ENCODE assay signal across 10 cellular contexts in the genomic region with DNA sequence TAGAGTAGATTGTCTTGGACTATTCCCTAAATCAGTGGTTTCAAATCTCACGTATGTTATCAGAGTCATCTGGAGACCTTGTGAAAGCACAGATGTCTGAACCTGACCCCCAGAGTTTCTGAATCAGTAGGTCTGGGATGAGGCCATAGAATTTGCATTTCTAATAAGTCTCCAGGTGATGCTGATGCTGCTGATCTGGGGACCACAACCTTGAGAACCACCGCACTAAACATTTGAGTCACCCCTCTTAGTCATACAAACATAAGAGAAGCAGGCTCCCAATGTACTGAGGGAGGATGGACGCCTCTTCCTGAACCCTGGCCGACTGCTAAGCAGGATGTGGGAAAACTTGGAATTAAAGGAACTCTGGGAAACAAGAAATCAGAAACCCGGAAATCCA.
DNase-seq lines count a peak whose midpoint lies in the region; ATAC-seq and TF ChIP-seq lines count a peak whose summit lies in the region.
"Had no signal": no experiment of that assay in that cellular context is flagged by ENCODE, and none has a peak within 500 bp of the region (broad histone marks: within the 10 kb centered on the region; RNA-seq: fewer than 3 reads in every experiment).

No MANE protein-coding gene starts in this region.

- DNase-seq in MCF 10A (ENCODE audit: unreplicated experiment) = peak; percentile 22
- no peak for DNase-seq in breast epithelium (ENCODE audit: low spot score in 2 of 2)
- DNase-seq in RPMI7951 (ENCODE audit: low read depth) = peak; percentile 89
- DNase-seq in Ammon's horn (ENCODE audit: low spot score) = no peak
- no peak for DNase-seq in COLO668 (lab: John Stamatoyannopoulos, UW; ENCODE audit: unreplicated experiment)
- DNase-seq in cortex of kidney (lab: John Stamatoyannopoulos, UW) = no peak
- DNase-seq: SHP77 had no signal

- H3K4me3 ChIP-seq in breast epithelium = no peak overlapping the region
- H3K4me3 ChIP-seq: ascending aorta had no signal

- no peaks in the 10 kb centered on the region for H3K36me3 ChIP-seq in breast epithelium
- H3K36me3 ChIP-seq: ascending aorta had no signal

- H3K27me3 Mint-ChIP-seq in MCF 10A (ENCODE audit: insufficient read depth, unreplicated experiment) = no peaks in the 10 kb centered on the region
- no peaks in the 10 kb centered on the region for H3K27me3 Mint-ChIP-seq in stimulated activated memory B cell treated with anti-CD40 and anti-IgM and Interleukin-4, amounts not matched to agents 10 μg/mL and 1 μg/mL and 100 μg/mL, for 72 hours

- ATAC-seq in HG02798 (IDR thresholded peaks at IDR 0.05; ENCODE audit: poor library complexity, unreplicated experiment) = peak; percentile 72
- ATAC-seq in stimulated activated memory B cell treated with anti-CD40 and anti-IgM and Interleukin-4, amounts not matched to agents 10 μg/mL and 1 μg/mL and 100 μg/mL, for 72 hours = peak; percentile 71

- H3K9me3 Mint-ChIP-seq in MCF 10A (ENCODE audit: unreplicated experiment) = no peaks in the 10 kb centered on the region
- H3K9me3 Mint-ChIP-seq in stimulated activated memory B cell treated with anti-CD40 and anti-IgM and Interleukin-4, amounts not matched to agents 10 μg/mL and 1 μg/mL and 100 μg/mL, for 72 hours = no peaks in the 10 kb centered on the region

- H3K27ac Mint-ChIP-seq in MCF 10A (ENCODE audit: low read depth, unreplicated experiment) = no peak overlapping the region
- no peak overlapping the region for H3K27ac Mint-ChIP-seq in stimulated activated memory B cell treated with anti-CD40 and anti-IgM and Interleukin-4, amounts not matched to agents 10 μg/mL and 1 μg/mL and 100 μg/mL, for 72 hours

- H3K27ac ChIP-seq in breast epithelium = no peak overlapping the region
- H3K27ac ChIP-seq: ascending aorta had no signal

- intact Hi-C loops in MCF 10A (cut with micrococcal nuclease) (no loop called here), breast epithelium (cut with DNase I; ENCODE audit: low total_unique reads) (no loop called here)

- no peak for TF ChIP-seq POLR2A in breast epithelium (IDR thresholded peaks at IDR 0.05)

- no peak for TF ChIP-seq CTCF in MCF 10A (IDR thresholded peaks at IDR 0.05; ENCODE audit: unreplicated experiment)
- TF ChIP-seq CTCF in breast epithelium (IDR thresholded peaks at IDR 0.05) = no peak

- H3K9me3 ChIP-seq in breast epithelium = no peaks in the 10 kb centered on the region
- H3K9me3 ChIP-seq: ascending aorta had no signal

- POLR2A ChIA-PET in MCF 10A (lab: Yijun Ruan, JAX) = no interaction called here

- peaks cover 7% of the 10 kb centered on the region for H3K4me1 Mint-ChIP-seq in MCF 10A (ENCODE audit: insufficient read depth, unreplicated experiment)
- peaks cover 14% of the 10 kb centered on the region for H3K4me1 Mint-ChIP-seq in stimulated activated memory B cell treated with anti-CD40 and anti-IgM and Interleukin-4, amounts not matched to agents 10 μg/mL and 1 μg/mL and 100 μg/mL, for 72 hours

- BruUV-seq in MCF 10A (replicated peaks; lab: Mats Ljungman, UMichigan) = no TSS peak

- no peaks in the 10 kb centered on the region for H3K27me3 ChIP-seq in breast epithelium
- H3K27me3 ChIP-seq: ascending aorta had no signal

- H3K4me3 Mint-ChIP-seq in MCF 10A (ENCODE audit: unreplicated experiment) = no peak overlapping the region
- no peak overlapping the region for H3K4me3 Mint-ChIP-seq in stimulated activated memory B cell treated with anti-CD40 and anti-IgM and Interleukin-4, amounts not matched to agents 10 μg/mL and 1 μg/mL and 100 μg/mL, for 72 hours

- H3K4me1 ChIP-seq in breast epithelium = no peaks in the 10 kb centered on the region
- H3K4me1 ChIP-seq: ascending aorta had no signal

- CTCF ChIA-PET in MCF 10A (lab: Yijun Ruan, JAX) = no interaction called here

- H3K36me3 Mint-ChIP-seq in MCF 10A (ENCODE audit: insufficient read depth, unreplicated experiment) = no peaks in the 10 kb centered on the region
- no peaks in the 10 kb centered on the region for H3K36me3 Mint-ChIP-seq in stimulated activated memory B cell treated with anti-CD40 and anti-IgM and Interleukin-4, amounts not matched to agents 10 μg/mL and 1 μg/mL and 100 μg/mL, for 72 hours

Comparison
In these comparisons a context has a peak if more than half of its experiments do, and no peak if none do; other contexts are left out.
1. DNase-seq: peak in MCF 10A (single experiment) and RPMI7951 (single experiment); none in breast epithelium (0 of 2), Ammon's horn (single experiment), COLO668 (single experiment) and cortex of kidney (single experiment).